Comparison of ENCODE assay signal across 1 cellular context in genomic region chr12:120959111-120959878, GRCh38.
TF ChIP-seq lines count a peak whose summit lies in the region.

No MANE protein-coding gene starts in this region.

TF ChIP-seq in K562, 482 proteins besides CTCF, POLR2A, EP300 and RAD21 (continues in another document):
- TF ChIP-seq PHTF2 (CRISPR knock-in tag; IDR thresholded peaks at IDR 0.05) = no peak
- no peak for TF ChIP-seq DPF2 (IDR thresholded peaks at IDR 0.05)
- peak; percentile 34; the same call in 1 of the 2 replicates for TF ChIP-seq CBFA2T2 (conservative IDR thresholded peaks at IDR 0.05)
- TF ChIP-seq RBM22 (IDR thresholded peaks at IDR 0.05; ENCODE audit: low read depth, low read length, poor library complexity, severe bottlenecking) = no peak
- peak; percentile 72 for TF ChIP-seq CBFA2T3 (IDR thresholded peaks at IDR 0.05)
- no peak for TF ChIP-seq E4F1 (CRISPR knock-in tag; IDR thresholded peaks at IDR 0.05; ENCODE audit: borderline replicate concordance)
- no peak for TF ChIP-seq RNF219 (CRISPR knock-in tag; IDR thresholded peaks at IDR 0.05)
- TF ChIP-seq ZNF274 (IDR thresholded peaks at IDR 0.05; ENCODE audit: borderline replicate concordance, low read depth, low read length) = no peak
- TF ChIP-seq RBM25 (IDR thresholded peaks at IDR 0.05; ENCODE audit: low read depth, low read length, severe bottlenecking) = no peak
- no peak for TF ChIP-seq ZKSCAN3 (CRISPR knock-in tag; IDR thresholded peaks at IDR 0.05)
- TF ChIP-seq ZNF121 (CRISPR knock-in tag; conservative IDR thresholded peaks at IDR 0.05) = no peak
- no peak for TF ChIP-seq HBP1 (CRISPR knock-in tag; IDR thresholded peaks at IDR 0.05)
- no peak for TF ChIP-seq EHMT2 (IDR thresholded peaks at IDR 0.05)
- TF ChIP-seq ZNF277 (CRISPR knock-in tag; IDR thresholded peaks at IDR 0.05; ENCODE audit: borderline replicate concordance) = no peak
- no peak for TF ChIP-seq POLR3A (IDR thresholded peaks at IDR 0.05; ENCODE audit: borderline replicate concordance, extremely low read depth, insufficient read depth, insufficient read length)
- TF ChIP-seq PYGO2 (tag; IDR thresholded peaks at IDR 0.05) = no peak
- TF ChIP-seq STAT6 (CRISPR knock-in tag; IDR thresholded peaks at IDR 0.05) = no peak
- no peak for TF ChIP-seq ZNF232 (CRISPR knock-in tag; IDR thresholded peaks at IDR 0.05)
- TF ChIP-seq RBM39 (optimal IDR thresholded peaks at IDR 0.05; ENCODE audit: low read depth, low read length) = no peak
- TF ChIP-seq SMAD3 (CRISPR knock-in tag; conservative IDR thresholded peaks at IDR 0.05) = no peak
- TF ChIP-seq U2AF1 (optimal IDR thresholded peaks at IDR 0.05; ENCODE audit: low read depth, low read length) = no peak
- no peak for TF ChIP-seq LEF1 (IDR thresholded peaks at IDR 0.05)
- no peak for TF ChIP-seq SNRNP70 (optimal IDR thresholded peaks at IDR 0.05; ENCODE audit: low read depth, low read length)
- TF ChIP-seq BCOR (IDR thresholded peaks at IDR 0.05) = peak; percentile 45; the same call in 1 of the 2 replicates
- no peak for TF ChIP-seq ZNF408 (CRISPR knock-in tag; IDR thresholded peaks at IDR 0.05; ENCODE audit: low read depth)
- TF ChIP-seq HMBOX1 (IDR thresholded peaks at IDR 0.05) = 0 out of 2 replicates have a peak, but pooled peaks have one; percentile 12
- TF ChIP-seq FOS (IDR thresholded peaks at IDR 0.05; ENCODE audit: extremely low read depth, insufficient read length) = no peak
- no peak for TF ChIP-seq ZNF584 (CRISPR knock-in tag; IDR thresholded peaks at IDR 0.05; ENCODE audit: low read depth)
- peak; percentile 31 for TF ChIP-seq NCOR1 (IDR thresholded peaks at IDR 0.05)
- no peak for TF ChIP-seq ETS1 (conservative IDR thresholded peaks at IDR 0.05; ENCODE audit: control insufficient read depth, low read depth, low read length)
- no peak for TF ChIP-seq POLR2H (tag; IDR thresholded peaks at IDR 0.05; ENCODE audit: low read depth)
- TF ChIP-seq FIP1L1 (IDR thresholded peaks at IDR 0.05; ENCODE audit: low read depth, low read length, poor library complexity, severe bottlenecking) = no peak
- no peak for TF ChIP-seq ZNF431 (CRISPR knock-in tag; IDR thresholded peaks at IDR 0.05)
- TF ChIP-seq ELK3 (CRISPR knock-in tag; IDR thresholded peaks at IDR 0.05) = no peak
- no peak for TF ChIP-seq ZBTB40 (IDR thresholded peaks at IDR 0.05)
- TF ChIP-seq ZBTB40 (CRISPR knock-in tag; IDR thresholded peaks at IDR 0.05) = no peak
- TF ChIP-seq HDGF (IDR thresholded peaks at IDR 0.05) = no peak
- TF ChIP-seq CHD4 (IDR thresholded peaks at IDR 0.05; ENCODE audit: insufficient read depth, insufficient replicate concordance, low read depth, low read length, poor library complexity, severe bottlenecking) = no peak
- TF ChIP-seq GTF2F1 (IDR thresholded peaks at IDR 0.05; ENCODE audit: low read depth, low read length) = no peak
